Comparison of ENCODE assay signal across 10 cellular contexts in genomic region chr16:15879255-15879804, GRCh38. TPM values are rescaled to one million over a fixed set of nuclear protein-coding genes. Genes with fewer than 3 reads are reported as not detected.
DNase-seq lines count a peak whose midpoint lies in the region; ATAC-seq, FAIRE-seq and TF ChIP-seq lines count a peak whose summit lies in the region.
"Had no signal": no experiment of that assay in that cellular context is flagged by ENCODE, and none has a peak within 500 bp of the region (broad histone marks: within the 10 kb centered on the region; RNA-seq: fewer than 3 reads in every experiment).

No MANE protein-coding gene starts in this region.

- ATAC-seq in left lung (peak; percentile 77), HG03565 (IDR thresholded peaks at IDR 0.05; ENCODE audit: unreplicated experiment) (no peak)

- TF ChIP-seq CTCF in HFF-Myc (IDR thresholded peaks at IDR 0.05; ENCODE audit: low read depth, low read length, missing control alignments), result no peak
- no peak for TF ChIP-seq CTCF in left lung (IDR thresholded peaks at IDR 0.05)

- no peak overlapping the region for H3K4me3 Mint-ChIP-seq in activated naive CD8-positive, alpha-beta T cell

- peaks cover 3 to 19% of the 10 kb centered on the region in 2 donors for H3K4me1 ChIP-seq in left lung
- no peaks in the 10 kb centered on the region for H3K4me1 ChIP-seq in small intestine (ENCODE audit: control insufficient read depth in 2 of 2, insufficient read depth in 1 of 2, low read depth in 1 of 2, low read length in 1 of 2)

- H3K9me3 Mint-ChIP-seq in activated naive CD8-positive, alpha-beta T cell (ENCODE audit: low read depth), result no peaks in the 10 kb centered on the region

- intact Hi-C loops in left lung (cut with DNase I), result loop anchor here in 1 of 2 donors (10.0 kb wide), 1 partner anchor 245 kb away; no protein-coding TSS in a partner anchor

- peaks cover 11% of the 10 kb centered on the region for H3K4me1 Mint-ChIP-seq in activated naive CD8-positive, alpha-beta T cell (ENCODE audit: low read depth)

- no peak overlapping the region for H3K4me3 ChIP-seq in HFF-Myc (replicated peaks; ENCODE audit: low read depth, low read length)
- H3K4me3 ChIP-seq in left lung, result no peak overlapping the region
- no peak overlapping the region for H3K4me3 ChIP-seq in small intestine (ENCODE audit: low read depth in 1 of 2, low read length in 2 of 2)
- H3K4me3 ChIP-seq: lung had no signal

- FAIRE-seq in small intestine (lab: Jason Lieb, UNC), result no peak
- FAIRE-seq: GM12891 had no signal

- DNase-seq in AG08395 (ENCODE audit: low spot score), result peak; percentile 85
- peak; percentile 25 for DNase-seq in HFF-Myc (ENCODE audit: extremely low read depth, low read depth)
- DNase-seq in left lung, result no peak
- no peak for DNase-seq in small intestine
- no peak for DNase-seq in SW 1271 (lab: John Stamatoyannopoulos, UW)
- DNase-seq in Kasumi-1 (lab: John Stamatoyannopoulos, UW), result no peak

- peaks cover 3% of the 10 kb centered on the region for H3K36me3 Mint-ChIP-seq in activated naive CD8-positive, alpha-beta T cell

- H3K27ac Mint-ChIP-seq in activated naive CD8-positive, alpha-beta T cell, result peak overlapping the region; percentile 43

- no peaks in the 10 kb centered on the region for H3K27me3 ChIP-seq in left lung
- no peaks in the 10 kb centered on the region for H3K27me3 ChIP-seq in small intestine (ENCODE audit: control insufficient read depth in 2 of 2, insufficient read depth in 2 of 2, low read length in 2 of 2)

- H3K9me3 ChIP-seq in left lung (no peaks in the 10 kb centered on the region), small intestine (ENCODE audit: control insufficient read depth, low read depth) (no peaks in the 10 kb centered on the region)

- H3K36me3 ChIP-seq in left lung (peaks cover 0 to 55% of the 10 kb centered on the region in 2 donors), small intestine (ENCODE audit: control insufficient read depth in 2 of 2, insufficient read depth in 2 of 2, low read length in 2 of 2) (peaks cover 0 to 14% of the 10 kb centered on the region in 2 donors)

- 90 to 95% (median 91%) methylated on average over 2 of the region's 2 CpGs for WGBS in small intestine, 3 donors

- H3K27ac ChIP-seq in left lung (peak overlapping the region; percentile 14 to 40), small intestine (ENCODE audit: low read depth in 1 of 2, low read length in 1 of 2) (no peak overlapping the region)

- H3K27me3 Mint-ChIP-seq in activated naive CD8-positive, alpha-beta T cell, result no peaks in the 10 kb centered on the region

RNA-seq across cellular contexts. Expression of gene CEP20, which starts 9.1 kb away (rescaled TPM):
- 10 to 100 TPM; 22.7 to 26.2 TPM for total RNA-seq in left lung
- polyA plus RNA-seq in small intestine, result 10 to 100 TPM; 10.7 to 27.1 (median 15.4) TPM

RNA-seq across cellular contexts. Expression of gene MYH11, which starts 22.5 kb away (rescaled TPM):
- 10 to 100 TPM; 47.3 to 94.8 TPM for total RNA-seq in left lung
- polyA plus RNA-seq in small intestine, result 10 to 100 TPM in 2 of 3 donors, 1 to 10 TPM in 1; 3.4 to 89.6 (median 14.3) TPM

Comparison
In these comparisons a context has a peak if more than half of its experiments do, and no peak if none do; other contexts are left out.
1. DNase-seq: peak in AG08395 (single experiment) and HFF-Myc (single experiment); none in left lung (0 of 2), small intestine (single experiment), SW 1271 (0 of 2) and Kasumi-1 (0 of 2).
2. H3K27ac ChIP-seq: peak in left lung (2 of 2); none in small intestine (0 of 2).